Comparison of ENCODE assay signal across 11 cellular contexts in the genomic region with DNA sequence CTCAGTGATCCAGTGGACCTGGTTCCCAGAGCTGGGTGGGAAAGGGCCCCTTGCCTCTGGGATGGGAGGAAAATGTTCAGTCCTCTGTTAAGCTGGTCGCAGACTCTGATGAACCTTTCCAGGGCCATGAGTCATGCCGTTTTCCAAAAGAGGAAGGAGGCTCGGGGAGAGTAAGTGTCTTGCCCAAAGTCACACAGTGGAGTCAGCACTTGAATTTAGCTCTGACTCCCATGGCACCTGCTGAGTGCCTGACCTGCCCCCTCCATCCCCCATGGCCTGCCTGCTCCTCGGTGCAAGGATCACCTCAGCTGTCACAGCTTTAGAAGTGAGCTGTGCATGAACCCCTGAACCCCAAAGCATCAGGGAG. TPM values are rescaled to one million over a fixed set of nuclear protein-coding genes. Genes with fewer than 3 reads are reported as not detected.
DNase-seq lines count a peak whose midpoint lies in the region; ATAC-seq, FAIRE-seq and TF ChIP-seq lines count a peak whose summit lies in the region.
"Had no signal": no experiment of that assay in that cellular context is flagged by ENCODE, and none has a peak within 500 bp of the region (broad histone marks: within the 10 kb centered on the region; RNA-seq: fewer than 3 reads in every experiment).

No MANE protein-coding gene starts in this region.

- no peaks in the 10 kb centered on the region for H3K36me3 Mint-ChIP-seq in WTC11

- H3K27ac ChIP-seq in duodenal mucosa (ENCODE audit: low read depth, low read length) (no peak overlapping the region), pancreas (peak overlapping the region; percentile 12 to 59 (median 46))

- DNase-seq in GF-D8 (lab: John Stamatoyannopoulos, UW): peak; percentile 19
- peak; percentile 52 for DNase-seq in OCI-M1 (lab: John Stamatoyannopoulos, UW)
- peak in 1 of 6 donors; percentile 49 for DNase-seq in pancreas
- no peak for DNase-seq in WTC11 (ENCODE audit: low spot score)
- DNase-seq in NCI-H510A (lab: John Stamatoyannopoulos, UW): no peak
- no peak for DNase-seq in COLO668 (lab: John Stamatoyannopoulos, UW; ENCODE audit: unreplicated experiment)
- DNase-seq: left cardiac atrium; NCI-H1417 treated with DMSO at 0.1 percent for 48 hours; stimulated activated naive CD4-positive, alpha-beta T cell treated with Interleukin-2 at 50 U/mL for 16 hours had no signal

- H3K36me3 ChIP-seq in duodenal mucosa (ENCODE audit: control insufficient read depth in 1 of 2, insufficient read depth in 2 of 2, low read length in 2 of 2) (no peaks in the 10 kb centered on the region), pancreas (no peaks in the 10 kb centered on the region)

- H3K4me3 Mint-ChIP-seq in WTC11: no peak overlapping the region

- H3K9me3 Mint-ChIP-seq in WTC11: no peaks in the 10 kb centered on the region

- H3K4me3 ChIP-seq in duodenal mucosa (ENCODE audit: low read depth in 1 of 2, low read length in 2 of 2): no peak overlapping the region
- no peak overlapping the region for H3K4me3 ChIP-seq in pancreas

- CTCF ChIA-PET in WTC11 (lab: Charles Lee): interaction anchor here (1.0 to 2.1 kb wide), 5 partner anchors 9 to 118 kb away, joined by 3 to 10 read pairs (median 4); no protein-coding TSS in a partner anchor

- TF ChIP-seq CTCF in pancreas (IDR thresholded peaks at IDR 0.05): no peak
- TF ChIP-seq CTCF in WTC11 (IDR thresholded peaks at IDR 0.05): no peak

- no peak overlapping the region for H3K27ac Mint-ChIP-seq in WTC11

- ATAC-seq in pancreas (peak in 2 of 4 donors; percentile 50 to 60), HG02973 (IDR thresholded peaks at IDR 0.05; ENCODE audit: unreplicated experiment) (no peak), WTC11 (no peak)

- H3K4me1 ChIP-seq in duodenal mucosa (ENCODE audit: control insufficient read depth in 1 of 2, insufficient read depth in 2 of 2, low read length in 2 of 2): peaks cover 61 to 65% of the 10 kb centered on the region in 2 donors
- no peaks in the 10 kb centered on the region for H3K4me1 ChIP-seq in pancreas

- POLR2A ChIA-PET in WTC11 (lab: Charles Lee): no interaction called here

- H3K9me3 ChIP-seq in duodenal mucosa (ENCODE audit: control insufficient read depth in 1 of 2, low read length in 2 of 2) (no peaks in the 10 kb centered on the region), pancreas (no peaks in the 10 kb centered on the region)

- intact Hi-C loops in pancreas (cut with DNase I): no loop called here

- FAIRE-seq in pancreas (lab: Jason Lieb, UNC): no peak

- peak overlapping the region; percentile 38 to 42 for H3K9ac ChIP-seq in duodenal mucosa (ENCODE audit: low read depth in 1 of 2, low read length in 2 of 2)

- no peaks in the 10 kb centered on the region for H3K27me3 ChIP-seq in duodenal mucosa (ENCODE audit: control insufficient read depth in 1 of 2, insufficient read depth in 2 of 2, low read length in 2 of 2)
- H3K27me3 ChIP-seq in pancreas: no peaks in the 10 kb centered on the region

- H3K27me3 Mint-ChIP-seq in WTC11 (ENCODE audit: low read depth): no peaks in the 10 kb centered on the region

- peaks cover under 1% of the 10 kb centered on the region; the same call in 1 of the 2 replicates for H3K4me1 Mint-ChIP-seq in WTC11

- 60 to 63% methylated on average over 4 of the region's 4 CpGs for WGBS in pancreas, 2 donors

TF ChIP-seq in WTC11, 78 proteins besides CTCF, POLR2A, EP300 and RAD21:
- TF ChIP-seq ZNF232 (CRISPR knock-in tag; IDR thresholded peaks at IDR 0.05) (no peak), PRRX2 (CRISPR knock-in tag; IDR thresholded peaks at IDR 0.05) (no peak), ZNF512 (CRISPR knock-in tag; IDR thresholded peaks at IDR 0.05; ENCODE audit: borderline replicate concordance) (no peak), CREB1 (CRISPR knock-in tag; IDR thresholded peaks at IDR 0.05) (no peak), CREM (CRISPR knock-in tag; IDR thresholded peaks at IDR 0.05) (no peak), SP1 (CRISPR knock-in tag; conservative IDR thresholded peaks at IDR 0.05) (no peak), ZSCAN18 (CRISPR knock-in tag; IDR thresholded peaks at IDR 0.05) (no peak), ZNF138 (CRISPR knock-in tag; conservative IDR thresholded peaks at IDR 0.05) (no peak), JUN (CRISPR knock-in tag; IDR thresholded peaks at IDR 0.05) (no peak), NR2C2 (CRISPR knock-in tag; IDR thresholded peaks at IDR 0.05) (no peak), ZNF219 (CRISPR knock-in tag; IDR thresholded peaks at IDR 0.05; ENCODE audit: borderline replicate concordance) (no peak)
- TF ChIP-seq, protein P1, sequence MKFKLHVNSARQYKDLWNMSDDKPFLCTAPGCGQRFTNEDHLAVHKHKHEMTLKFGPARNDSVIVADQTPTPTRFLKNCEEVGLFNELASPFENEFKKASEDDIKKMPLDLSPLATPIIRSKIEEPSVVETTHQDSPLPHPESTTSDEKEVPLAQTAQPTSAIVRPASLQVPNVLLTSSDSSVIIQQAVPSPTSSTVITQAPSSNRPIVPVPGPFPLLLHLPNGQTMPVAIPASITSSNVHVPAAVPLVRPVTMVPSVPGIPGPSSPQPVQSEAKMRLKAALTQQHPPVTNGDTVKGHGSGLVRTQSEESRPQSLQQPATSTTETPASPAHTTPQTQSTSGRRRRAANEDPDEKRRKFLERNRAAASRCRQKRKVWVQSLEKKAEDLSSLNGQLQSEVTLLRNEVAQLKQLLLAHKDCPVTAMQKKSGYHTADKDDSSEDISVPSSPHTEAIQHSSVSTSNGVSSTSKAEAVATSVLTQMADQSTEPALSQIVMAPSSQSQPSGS (CRISPR knock-in tag; IDR thresholded peaks at IDR 0.05; ENCODE audit: borderline replicate concordance, low read depth): no peak

RNA-seq across cellular contexts. Expression of gene KIAA0232, which starts 14.0 kb away (rescaled TPM):
- 10 to 100 TPM in 2 of 6 donors, 1 to 10 TPM in 4; 7.0 to 12.4 (median 8.9) TPM for total RNA-seq in pancreas
- polyA plus RNA-seq in pancreas: 1 to 10 TPM; 4.0 to 8.9 TPM
- total RNA-seq in WTC11 (2021): 18.5 to 23.2 TPM (median 21.0 TPM) in 3 replicates

RNA-seq across cellular contexts. Expression of gene BLOC1S4, which starts 52.5 kb away (rescaled TPM):
- total RNA-seq in pancreas: 1 to 10 TPM; 3.7 to 7.1 (median 5.1) TPM
- 1 to 10 TPM; 3.3 to 8.4 TPM for polyA plus RNA-seq in pancreas
- total RNA-seq in WTC11 (2021): 21.4 to 23.4 TPM (median 21.9 TPM) in 3 replicates

RNA-seq across cellular contexts. Expression of gene MRFAP1L1, which starts 58.9 kb away (rescaled TPM):
- 10 to 100 TPM; 12.4 to 26.6 (median 20.4) TPM for total RNA-seq in pancreas
- polyA plus RNA-seq in pancreas: 10 to 100 TPM; 23.5 to 39.8 TPM
- total RNA-seq in WTC11 (2021): 52.0 to 56.9 TPM (median 54.4 TPM) in 3 replicates

Comparison
In these comparisons a context has a peak if more than half of its experiments do, and no peak if none do; other contexts are left out.
1. DNase-seq: peak in GF-D8 (single experiment) and OCI-M1 (single experiment); none in WTC11 (single experiment), NCI-H510A (single experiment) and COLO668 (single experiment).